In genomic region chr2:61882850-61883249, GRCh38 we compare ENCODE assay signal across 23 cellular contexts.
"Had no signal": no experiment of that assay in that cellular context is flagged by ENCODE, and none has a peak within 500 bp of the region (broad histone marks: within the 10 kb centered on the region; RNA-seq: fewer than 3 reads in every experiment).

No MANE protein-coding gene starts in this region.

- H3K9me3 Mint-ChIP-seq: effector memory CD8-positive, alpha-beta T cell; immature natural killer cell; natural killer cell; neural crest cell; stimulated activated memory B cell treated with anti-CD40 and anti-IgM and Interleukin-4, amounts not matched to agents 10 μg/mL and 1 μg/mL and 100 μg/mL, for 72 hours; stimulated activated naive CD8-positive, alpha-beta T cell treated with anti-CD3 and anti-CD28 coated beads, Interleukin-15, Interleukin-2, amounts not matched to agents 100 ng/mL and 50 ng/mL, for 24 hours had no signal

- ATAC-seq: effector memory CD8-positive, alpha-beta T cell; left colon; left ventricle myocardium superior; lower lobe of right lung; natural killer cell; stimulated activated memory B cell treated with anti-CD40 and anti-IgM and Interleukin-4, amounts not matched to agents 10 μg/mL and 1 μg/mL and 100 μg/mL, for 72 hours had no signal

- H3K27ac ChIP-seq: coronary artery, lower lobe of right lung, parathyroid adenoma, prostate gland, right atrium auricular region, sigmoid colon, thoracic aorta, tibial nerve, upper lobe of left lung had no signal

- H3K36me3 Mint-ChIP-seq: natural killer cell had no signal

- DNase-seq: dermis blood vessel endothelial cell; effector memory CD8-positive, alpha-beta T cell; hypothalamus; immature natural killer cell; islet precursor cell; kidney glomerular epithelial cell; left colon; left ventricle myocardium superior; lower lobe of right lung; natural killer cell; sigmoid colon; stimulated activated CD4-positive, alpha-beta T cell treated with anti-CD3 and anti-CD28 coated beads, Interleukin-2, amount 100 ng/mL, for 24 hours; stimulated activated CD4-positive, alpha-beta T cell treated with anti-CD3 and anti-CD28 coated beads, Interleukin-4, amount 100 ng/mL, for 24 hours; upper lobe of left lung had no signal

- H3K27me3 Mint-ChIP-seq: effector memory CD8-positive, alpha-beta T cell; stimulated activated memory B cell treated with anti-CD40 and anti-IgM and Interleukin-4, amounts not matched to agents 10 μg/mL and 1 μg/mL and 100 μg/mL, for 72 hours; stimulated activated naive CD8-positive, alpha-beta T cell treated with anti-CD3 and anti-CD28 coated beads, Interleukin-15, Interleukin-2, amounts not matched to agents 100 ng/mL and 50 ng/mL, for 24 hours had no signal

- H3K4me3 Mint-ChIP-seq: effector memory CD8-positive, alpha-beta T cell; immature natural killer cell; natural killer cell; neural crest cell; stimulated activated memory B cell treated with anti-CD40 and anti-IgM and Interleukin-4, amounts not matched to agents 10 μg/mL and 1 μg/mL and 100 μg/mL, for 72 hours; stimulated activated naive CD8-positive, alpha-beta T cell treated with anti-CD3 and anti-CD28 coated beads, Interleukin-15, Interleukin-2, amounts not matched to agents 100 ng/mL and 50 ng/mL, for 24 hours had no signal

- H3K27me3 ChIP-seq: right atrium auricular region, sigmoid colon, tibial nerve, upper lobe of left lung had no signal

- H3K27ac Mint-ChIP-seq: effector memory CD8-positive, alpha-beta T cell; immature natural killer cell; natural killer cell; stimulated activated memory B cell treated with anti-CD40 and anti-IgM and Interleukin-4, amounts not matched to agents 10 μg/mL and 1 μg/mL and 100 μg/mL, for 72 hours; stimulated activated naive CD8-positive, alpha-beta T cell treated with anti-CD3 and anti-CD28 coated beads, Interleukin-15, Interleukin-2, amounts not matched to agents 100 ng/mL and 50 ng/mL, for 24 hours had no signal

- H3K4me3 ChIP-seq: coronary artery, lower lobe of right lung, prostate gland, right atrium auricular region, sigmoid colon, thoracic aorta, tibial nerve, upper lobe of left lung had no signal

- H3K9me3 ChIP-seq: lower lobe of right lung, prostate gland, right atrium auricular region, sigmoid colon, thoracic aorta, tibial nerve, upper lobe of left lung had no signal

- H3K4me1 ChIP-seq: prostate gland had no signal
